In genomic region chr2:221106241-221106640, GRCh38 we compare ENCODE assay signal across 29 cellular contexts.
DNase-seq lines count a peak whose midpoint lies in the region; ATAC-seq and TF ChIP-seq lines count a peak whose summit lies in the region.
"Had no signal": no experiment of that assay in that cellular context is flagged by ENCODE, and none has a peak within 500 bp of the region (broad histone marks: within the 10 kb centered on the region; RNA-seq: fewer than 3 reads in every experiment).

No MANE protein-coding gene starts in this region.

- H3K27ac ChIP-seq in RWPE1: no peak overlapping the region
- H3K27ac ChIP-seq: A549, SJSA1 had no signal

- ATAC-seq in esophagus mucosa (peak; percentile 38), GM21576 (IDR thresholded peaks at IDR 0.05; ENCODE audit: unreplicated experiment) (no peak)
- ATAC-seq: A549, GM12878, GM23338, PC-3 had no signal

- POLR2A ChIA-PET in RWPE1 (lab: Yijun Ruan, JAX; ENCODE audit: low non-redundant PET): no interaction called here
- POLR2A ChIA-PET in activated CD4-positive, alpha-beta T cell treated with anti-CD3 and anti-CD28 coated beads, Interleukin-2, amount 10 ng/mL, durations not matched to agents 7 days and 5 days (lab: Charles Lee): no interaction called here

- H3K9me3 Mint-ChIP-seq in activated CD4-positive, alpha-beta T cell treated with anti-CD3 and anti-CD28 coated beads, Interleukin-2, amount 10 ng/mL, durations not matched to agents 7 days and 5 days: no peaks in the 10 kb centered on the region
- H3K9me3 Mint-ChIP-seq: GM23338 had no signal

- no peak for TF ChIP-seq CTCF in RWPE1 (conservative IDR thresholded peaks at IDR 0.05; ENCODE audit: low read depth)

- no peaks in the 10 kb centered on the region for H3K27me3 Mint-ChIP-seq in activated CD4-positive, alpha-beta T cell treated with anti-CD3 and anti-CD28 coated beads, Interleukin-2, amount 10 ng/mL, durations not matched to agents 7 days and 5 days

- H3K4me3 Mint-ChIP-seq in activated CD4-positive, alpha-beta T cell treated with anti-CD3 and anti-CD28 coated beads, Interleukin-2, amount 10 ng/mL, durations not matched to agents 7 days and 5 days: no peak overlapping the region
- H3K4me3 Mint-ChIP-seq: CD4-positive, alpha-beta memory T cell; GM23338 had no signal

- peaks cover 10% of the 10 kb centered on the region for H3K4me1 Mint-ChIP-seq in activated CD4-positive, alpha-beta T cell treated with anti-CD3 and anti-CD28 coated beads, Interleukin-2, amount 10 ng/mL, durations not matched to agents 7 days and 5 days

- H3K27ac Mint-ChIP-seq in activated CD4-positive, alpha-beta T cell treated with anti-CD3 and anti-CD28 coated beads, Interleukin-2, amount 10 ng/mL, durations not matched to agents 7 days and 5 days: no peak overlapping the region
- H3K27ac Mint-ChIP-seq: CD4-positive, alpha-beta memory T cell; GM23338 had no signal

- CTCF ChIA-PET in RWPE1 (lab: Yijun Ruan, JAX): no interaction called here
- CTCF ChIA-PET in activated CD4-positive, alpha-beta T cell treated with anti-CD3 and anti-CD28 coated beads, Interleukin-2, amount 10 ng/mL, durations not matched to agents 7 days and 5 days (lab: Charles Lee): no interaction called here

- H3K36me3 Mint-ChIP-seq in activated CD4-positive, alpha-beta T cell treated with anti-CD3 and anti-CD28 coated beads, Interleukin-2, amount 10 ng/mL, durations not matched to agents 7 days and 5 days (ENCODE audit: low read depth): no peaks in the 10 kb centered on the region
- H3K36me3 Mint-ChIP-seq: CD4-positive, alpha-beta memory T cell had no signal

- peak; percentile 22 for DNase-seq in NCI-H446 treated with DMSO at 0.1 percent for 48 hours (lab: John Stamatoyannopoulos, UW)
- DNase-seq in NCI-H446 (lab: John Stamatoyannopoulos, UW): no peak
- DNase-seq in RWPE1 (ENCODE audit: low spot score): peak; percentile 38
- no peak for DNase-seq in AG20443 (ENCODE audit: low spot score)
- DNase-seq in activated CD4-positive, alpha-beta T cell treated with anti-CD3 and anti-CD28 coated beads, Interleukin-2, amount 10 ng/mL, durations not matched to agents 7 days and 5 days: no peak
- DNase-seq: C1 segment of cervical spinal cord; CD4-positive, alpha-beta memory T cell; COR-L47; DMS79; EL; GDM1; HCEC 1CT; IMR-90; KG1; MM.1S; NCI-H1417 treated with DMSO at 0.1 percent for 48 hours; NCI-H1694 treated with DMSO at 0.1 percent for 48 hours; NCI-H2227 treated with DMSO at 0.1 percent for 48 hours; NCI-H510A treated with DMSO at 0.1 percent for 48 hours; NCI-H748 treated with DMSO at 0.1 percent for 48 hours; NK-92 treated with Interleukin-12 subunit alpha and Interleukin-12 subunit beta, amount 100 ng/mL, for 24 hours; PC-3; Right ventricle myocardium superior had no signal

Comparison
In these comparisons a context has a peak if more than half of its experiments do, and no peak if none do; other contexts are left out.
1. DNase-seq: peak in NCI-H446 treated with DMSO at 0.1 percent for 48 hours (single experiment) and RWPE1 (single experiment); none in NCI-H446 (0 of 2), AG20443 (single experiment) and activated CD4-positive, alpha-beta T cell treated with anti-CD3 and anti-CD28 coated beads, Interleukin-2, amount 10 ng/mL, durations not matched to agents 7 days and 5 days (single experiment).